Comparison of ENCODE assay signal across 30 cellular contexts in the genomic region with DNA sequence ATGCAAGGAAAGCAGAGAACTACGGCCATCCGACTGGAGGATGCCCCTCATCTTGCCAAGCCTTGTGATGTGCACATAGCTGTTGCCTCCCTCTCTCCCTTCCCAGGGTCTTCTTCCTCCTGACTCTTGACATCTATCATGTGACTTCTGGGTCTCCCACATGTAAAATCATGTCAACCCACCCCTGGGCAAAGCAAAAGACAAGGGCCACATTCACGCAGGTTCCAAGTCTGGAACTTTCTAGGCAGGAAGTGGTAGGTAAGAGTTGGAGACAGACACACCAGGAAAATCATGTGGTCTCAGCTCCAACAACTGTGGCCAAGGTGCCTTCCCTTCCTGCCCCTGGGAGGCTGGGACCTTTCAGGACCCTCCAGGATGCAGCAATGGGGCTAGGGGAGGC.
"Had no signal": no experiment of that assay in that cellular context is flagged by ENCODE, and none has a peak within 500 bp of the region (broad histone marks: within the 10 kb centered on the region; RNA-seq: fewer than 3 reads in every experiment).

No MANE protein-coding gene starts in this region.

- H3K4me3 ChIP-seq: body of pancreas, breast epithelium, PC-9 had no signal

- H3K4me1 ChIP-seq: breast epithelium had no signal

- H3K4me2 ChIP-seq: KMS-11, PC-9 had no signal

- H3K9me3 ChIP-seq: body of pancreas, breast epithelium had no signal

- ATAC-seq: body of pancreas had no signal

- H2AFZ ChIP-seq: PC-9 had no signal

- H3K9ac ChIP-seq: KMS-11 had no signal

- DNase-seq: activated B cell treated with CpG ODN at 0.5 μM for 24 hours; activated CD4-positive, alpha-beta memory T cell treated with anti-CD3 and anti-CD28 coated beads for 36 hours; activated CD4-positive, alpha-beta T cell treated with anti-CD3 and anti-CD28 coated beads for 4 hours; activated CD4-positive, alpha-beta T cell treated with anti-CD3 and anti-CD28 coated beads, Interleukin-2, amount 50 U/mL, for 1 hour; activated CD4-positive, CD25-positive, alpha-beta regulatory T cell treated with anti-CD3 and anti-CD28 coated beads, Interleukin-2, amount 50 U/mL, for 72 hours; activated CD8-positive, alpha-beta memory T cell treated with anti-CD3 and anti-CD28 coated beads, Interleukin-2, amount 50 U/mL, for 4 hours; activated effector memory CD4-positive, alpha-beta T cell treated with anti-CD3 and anti-CD28 coated beads, Interleukin-2, amount 50 U/mL, for 16 hours; activated naive CD4-positive, alpha-beta T cell; activated naive CD4-positive, alpha-beta T cell treated with anti-CD3 and anti-CD28 coated beads, Interleukin-2, amount 50 U/mL, for 16 hours; activated naive CD8-positive, alpha-beta T cell treated with anti-CD3 and anti-CD28 coated beads for 36 hours; activated T-cell treated with anti-CD3 and anti-CD28 coated beads, Interleukin-2, amount 50 U/mL, for 48 hours; body of pancreas; MM.1S; MV-4-11; NCI-H1092; NCI-H1436 treated with DMSO at 0.1 percent for 48 hours; NCI-H1694 treated with DMSO at 0.1 percent for 48 hours; NCI-H2029; NCI-H345; NCI-H524 treated with DMSO at 0.1 percent for 48 hours; NK-92 treated with Interleukin-12 subunit alpha and Interleukin-12 subunit beta, amount 100 ng/mL, for 24 hours; PC-9; SW 1271; T-helper 1 cell; T-helper 2 cell; T-helper 9 cell had no signal

- H3K36me3 ChIP-seq: breast epithelium had no signal

- H3K27me3 ChIP-seq: body of pancreas, breast epithelium had no signal

- H3K27ac ChIP-seq: body of pancreas, KMS-11, PC-9, RWPE1, VCaP had no signal
